Comparison of ENCODE assay signal across 4 cellular contexts in the genomic region with DNA sequence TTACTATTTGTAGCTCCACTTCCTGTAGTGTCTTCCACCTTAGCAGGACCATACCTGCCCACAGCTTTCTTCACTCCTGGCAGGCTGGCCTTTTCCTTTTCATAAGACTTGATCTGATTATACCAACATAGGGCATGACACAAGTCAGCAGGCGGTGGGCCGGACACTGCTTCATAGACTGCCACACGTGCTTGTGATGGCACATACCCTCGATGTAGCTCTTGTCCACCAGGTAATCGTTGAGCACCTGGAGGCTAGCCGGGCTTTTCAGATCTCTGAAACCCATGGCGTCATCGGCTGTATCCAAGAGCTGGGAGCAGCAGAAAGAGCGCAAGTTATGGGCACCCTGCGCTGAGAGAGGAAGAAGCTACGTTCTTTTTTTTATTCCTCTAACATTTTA.
"Had no signal": no experiment of that assay in that cellular context is flagged by ENCODE, and none has a peak within 500 bp of the region (broad histone marks: within the 10 kb centered on the region; RNA-seq: fewer than 3 reads in every experiment).

No MANE protein-coding gene starts in this region.

- H3K36me3 ChIP-seq: HAP-1 had no signal

- H2AFZ ChIP-seq: GM23338 had no signal

- DNase-seq: H7 had no signal

- H3K9me3 ChIP-seq: HAP-1 had no signal

- ATAC-seq: GM23338 had no signal

- H3K9me3 Mint-ChIP-seq: GM23338 had no signal

- FAIRE-seq: HTR-8/SVneo had no signal

- H3K4me3 ChIP-seq: GM23338, HAP-1 had no signal

- H3K4me2 ChIP-seq: GM23338 had no signal

- H3K27ac Mint-ChIP-seq: GM23338 had no signal
